ENCODE assay signal across 16 cellular contexts in the genomic region with DNA sequence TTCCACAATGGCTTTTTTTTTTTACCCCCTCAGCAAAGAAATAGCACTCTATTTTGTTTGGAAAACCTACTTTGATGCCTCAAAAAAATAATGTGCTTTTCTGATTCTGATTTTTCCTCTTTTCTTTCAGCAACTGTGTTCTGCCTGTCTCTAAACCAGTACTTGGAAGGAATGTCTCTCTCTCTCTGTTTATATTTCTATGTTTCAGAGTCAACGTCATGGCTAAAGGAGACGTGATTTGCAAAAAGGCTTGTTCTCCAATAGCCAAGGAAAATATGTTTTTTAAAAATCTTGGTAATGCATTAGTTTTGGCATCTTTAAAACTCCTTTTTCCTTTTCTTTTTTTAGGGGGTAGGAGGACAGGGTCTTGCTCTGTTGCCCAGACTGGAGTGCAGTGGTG.
"Had no signal": no experiment of that assay in that cellular context is flagged by ENCODE, and none has a peak within 500 bp of the region (broad histone marks: within the 10 kb centered on the region; RNA-seq: fewer than 3 reads in every experiment).

No MANE protein-coding gene starts in this region.

- ATAC-seq: left cardiac atrium; lower lobe of right lung; mucosa of descending colon; natural killer cell treated with Interleukin-12 subunit alpha and Interleukin-12 subunit beta and Interleukin-15 and Interleukin-18, amount 100 ng/mL, for 72 hours; psoas muscle; right lobe of liver; stimulated activated naive CD8-positive, alpha-beta T cell treated with anti-CD3 and anti-CD28 coated beads, Interleukin-15, Interleukin-2, amounts not matched to agents 100 U/mL and 50 U/mL, for 24 hours had no signal

- H3K9me3 ChIP-seq: colonic mucosa, mucosa of descending colon, psoas muscle, right lobe of liver had no signal

- H3K9me3 Mint-ChIP-seq: natural killer cell treated with Interleukin-12 subunit alpha and Interleukin-12 subunit beta and Interleukin-15 and Interleukin-18, amount 100 ng/mL, for 72 hours had no signal

- H3K4me3 Mint-ChIP-seq: activated CD4-positive, alpha-beta memory T cell treated with anti-CD3 and anti-CD28 coated beads, Interleukin-2, amount 10 ng/mL, durations not matched to agents 7 days and 5 days; activated naive CD8-positive, alpha-beta T cell treated with anti-CD3 and anti-CD28 coated beads for 36 hours; natural killer cell treated with Interleukin-12 subunit alpha and Interleukin-12 subunit beta and Interleukin-15 and Interleukin-18, amount 100 ng/mL, for 72 hours had no signal

- H3K4me1 Mint-ChIP-seq: activated CD4-positive, alpha-beta memory T cell treated with anti-CD3 and anti-CD28 coated beads, Interleukin-2, amount 10 ng/mL, durations not matched to agents 7 days and 5 days; activated naive CD8-positive, alpha-beta T cell treated with anti-CD3 and anti-CD28 coated beads for 36 hours had no signal

- H3K27ac Mint-ChIP-seq: activated CD4-positive, alpha-beta memory T cell treated with anti-CD3 and anti-CD28 coated beads, Interleukin-2, amount 10 ng/mL, durations not matched to agents 7 days and 5 days; activated naive CD8-positive, alpha-beta T cell treated with anti-CD3 and anti-CD28 coated beads for 36 hours; natural killer cell treated with Interleukin-12 subunit alpha and Interleukin-12 subunit beta and Interleukin-15 and Interleukin-18, amount 100 ng/mL, for 72 hours had no signal

- H3K27ac ChIP-seq: colonic mucosa, lower lobe of right lung, psoas muscle, right lobe of liver had no signal

- H3K27me3 Mint-ChIP-seq: activated naive CD8-positive, alpha-beta T cell treated with anti-CD3 and anti-CD28 coated beads for 36 hours had no signal

- H3K27me3 ChIP-seq: cardiac muscle cell, colonic mucosa, right lobe of liver had no signal

- H3K4me3 ChIP-seq: cardiac muscle cell, colonic mucosa, lower lobe of right lung, mucosa of descending colon, psoas muscle, right lobe of liver had no signal

- H3K36me3 Mint-ChIP-seq: activated naive CD8-positive, alpha-beta T cell treated with anti-CD3 and anti-CD28 coated beads for 36 hours; natural killer cell treated with Interleukin-12 subunit alpha and Interleukin-12 subunit beta and Interleukin-15 and Interleukin-18, amount 100 ng/mL, for 72 hours had no signal

- H3K4me1 ChIP-seq: colonic mucosa, lower lobe of right lung, psoas muscle, right lobe of liver had no signal

- H3K36me3 ChIP-seq: cardiac muscle cell, colonic mucosa, lower lobe of right lung, right lobe of liver had no signal

- DNase-seq: activated CD4-positive, alpha-beta memory T cell treated with anti-CD3 and anti-CD28 coated beads, Interleukin-2, amount 10 ng/mL, durations not matched to agents 7 days and 5 days; activated CD4-positive, alpha-beta T cell treated with anti-CD3 and anti-CD28 coated beads for 1 hour; activated gamma-delta T cell; activated naive CD8-positive, alpha-beta T cell treated with anti-CD3 and anti-CD28 coated beads for 36 hours; activated T-cell treated with anti-CD3 and anti-CD28 coated beads, Interleukin-2, amount 50 U/mL, for 48 hours; colonic mucosa; effector CD4-positive, alpha-beta T cell; left cardiac atrium; lower lobe of right lung; mucosa of descending colon; psoas muscle; right lobe of liver; stimulated activated CD8-positive, alpha-beta memory T cell treated with anti-CD3 and anti-CD28 coated beads, Interleukin-4, amount 100 ng/mL, for 48 hours; stimulated activated naive CD8-positive, alpha-beta T cell treated with anti-CD3 and anti-CD28 coated beads, Interleukin-15, Interleukin-2, amounts not matched to agents 100 U/mL and 50 U/mL, for 24 hours had no signal
